22 cellular contexts compared by ENCODE assay signal in the genomic region with DNA sequence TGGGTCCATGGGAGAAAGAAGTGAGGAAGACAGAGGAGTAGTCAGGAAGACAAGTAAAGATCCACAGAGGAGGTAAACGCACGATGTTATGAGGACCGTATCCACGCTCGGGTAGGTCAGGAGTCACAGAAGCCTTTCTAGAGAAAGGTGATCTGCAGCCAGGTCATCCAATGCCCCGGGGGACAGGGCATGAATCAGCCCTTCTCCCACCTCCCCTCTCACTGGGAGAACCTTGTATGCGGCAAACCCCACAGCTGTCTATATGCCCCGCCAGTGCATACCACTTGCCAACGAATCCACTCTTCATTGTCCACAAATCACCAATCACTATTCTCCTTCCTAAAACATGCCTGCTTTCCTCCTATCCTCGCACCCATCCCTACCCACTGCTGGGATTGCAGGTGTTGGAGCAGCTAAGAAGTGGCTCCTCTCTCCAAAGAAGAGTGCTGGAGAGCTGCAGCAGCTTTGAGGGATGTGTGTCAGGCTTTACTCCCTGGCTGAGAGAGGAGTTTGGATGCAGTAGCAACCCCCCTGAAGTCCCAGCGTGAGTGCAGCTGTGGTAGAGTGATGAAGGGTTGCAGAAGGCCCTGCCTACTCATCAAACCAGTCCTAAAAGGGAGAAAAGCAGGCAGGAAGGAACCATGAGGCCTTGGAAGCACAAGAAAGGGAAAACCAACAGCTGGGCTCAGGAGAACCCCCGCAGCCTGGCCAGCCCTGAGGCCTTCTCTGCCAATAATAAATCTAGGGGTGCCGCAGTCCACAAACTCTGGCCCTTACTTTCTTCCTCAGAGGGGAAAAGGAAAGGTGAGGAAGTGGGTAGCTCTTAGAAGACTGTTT.
DNase-seq lines count a peak whose midpoint lies in the region; ATAC-seq, FAIRE-seq and TF ChIP-seq lines count a peak whose summit lies in the region.
"Had no signal": no experiment of that assay in that cellular context is flagged by ENCODE, and none has a peak within 500 bp of the region (broad histone marks: within the 10 kb centered on the region; RNA-seq: fewer than 3 reads in every experiment).

No MANE protein-coding gene starts in this region.

- peak overlapping the region; percentile 3 for H3K9ac ChIP-seq in HUES6 (ENCODE audit: low read length)
- peak overlapping the region in 1 of 5 donors; percentile 37 for H3K9ac ChIP-seq in subcutaneous abdominal adipose tissue (ENCODE audit: low read length in 5 of 5)
- H3K9ac ChIP-seq in kidney (ENCODE audit: low read length in 2 of 2) = no peak overlapping the region

- TF ChIP-seq CTCF in chondrocyte (IDR thresholded peaks at IDR 0.05) (no peak), kidney (IDR thresholded peaks at IDR 0.05; ENCODE audit: borderline replicate concordance, extremely low read depth, insufficient read depth) (no peak)

- H3K4me1 Mint-ChIP-seq in chondrocyte (ENCODE audit: low read depth) = peaks cover 25% of the 10 kb centered on the region
- H3K4me1 Mint-ChIP-seq: CD8-positive, alpha-beta memory T cell had no signal

- H3K27ac Mint-ChIP-seq in chondrocyte (ENCODE audit: unreplicated experiment) = peak overlapping the region; percentile 3
- H3K27ac Mint-ChIP-seq: CD8-positive, alpha-beta memory T cell had no signal

- no peaks in the 10 kb centered on the region for H3K36me3 Mint-ChIP-seq in chondrocyte (ENCODE audit: low read depth)
- H3K36me3 Mint-ChIP-seq: brain; CD8-positive, alpha-beta memory T cell had no signal

- intact Hi-C loops in kidney (cut with DNase I) = no loop called here

- no peak for DNase-seq in chondrocyte (ENCODE audit: low spot score)
- DNase-seq in myocyte (ENCODE audit: low read depth) = peak; percentile 60
- DNase-seq in HT-29 (ENCODE audit: low spot score) = no peak
- DNase-seq in kidney = no peak
- DNase-seq: activated CD4-positive, alpha-beta T cell treated with anti-CD3 and anti-CD28 coated beads, Interleukin-2, amount 50 U/mL, for 48 hours; activated naive CD4-positive, alpha-beta T cell treated with anti-CD3 and anti-CD28 coated beads, Interleukin-2, amount 50 U/mL, for 16 hours; CD8-positive, alpha-beta memory T cell; DND-41; NCI-H2081 treated with DMSO at 0.1 percent for 48 hours; NCI-H510A; SHP77; T-helper 1 cell; thyroid gland had no signal

- ATAC-seq in GM21367 (IDR thresholded peaks at IDR 0.05; ENCODE audit: unreplicated experiment) (no peak), GM21786 (IDR thresholded peaks at IDR 0.05; ENCODE audit: unreplicated experiment) (no peak)
- ATAC-seq: K562 had no signal

- H3K9me3 ChIP-seq in HUES6 (ENCODE audit: control insufficient read depth, insufficient read depth, low read depth, low read length) = no peaks in the 10 kb centered on the region
- no peaks in the 10 kb centered on the region for H3K9me3 ChIP-seq in subcutaneous abdominal adipose tissue (ENCODE audit: control insufficient read depth in 5 of 5, low read length in 5 of 5)
- H3K9me3 ChIP-seq in kidney (ENCODE audit: control insufficient read depth in 1 of 2, low read length in 2 of 2) = no peaks in the 10 kb centered on the region
- H3K9me3 ChIP-seq: thyroid gland had no signal

- no peaks in the 10 kb centered on the region for H3K27me3 Mint-ChIP-seq in chondrocyte (ENCODE audit: low read depth)

- no peak for FAIRE-seq in kidney (lab: Jason Lieb, UNC)
- FAIRE-seq: H54, K562 had no signal

- H3K4me1 ChIP-seq in HUES6 (ENCODE audit: control insufficient read depth, insufficient read depth, low read length) = peaks cover 2% of the 10 kb centered on the region; the same call in 1 of the 2 replicates
- H3K4me1 ChIP-seq in subcutaneous abdominal adipose tissue (ENCODE audit: control insufficient read depth in 5 of 5, insufficient read depth in 5 of 5, low read length in 5 of 5) = peaks cover 0 to 9% (median 6%) of the 10 kb centered on the region in 5 donors
- H3K4me1 ChIP-seq in kidney (ENCODE audit: control insufficient read depth in 1 of 2, insufficient read depth in 1 of 2, low read depth in 1 of 2, low read length in 2 of 2) = peaks cover 0 to 10% of the 10 kb centered on the region in 2 donors

- H3K9me3 Mint-ChIP-seq in chondrocyte (ENCODE audit: low read depth) = no peaks in the 10 kb centered on the region
- H3K9me3 Mint-ChIP-seq: brain; CD8-positive, alpha-beta memory T cell had no signal

- H3K27me3 ChIP-seq in HUES6 (ENCODE audit: control insufficient read depth, insufficient read depth, low read length) (no peaks in the 10 kb centered on the region), subcutaneous abdominal adipose tissue (ENCODE audit: control insufficient read depth in 5 of 5, insufficient read depth in 4 of 5, low read length in 5 of 5) (no peaks in the 10 kb centered on the region)
- H3K27me3 ChIP-seq: thyroid gland had no signal

- H3K4me3 Mint-ChIP-seq in chondrocyte (ENCODE audit: unreplicated experiment) = no peak overlapping the region
- H3K4me3 Mint-ChIP-seq: brain; CD8-positive, alpha-beta memory T cell had no signal

- no peak overlapping the region for H3K4me3 ChIP-seq in HUES6 (ENCODE audit: low read depth, low read length)
- no peak overlapping the region for H3K4me3 ChIP-seq in subcutaneous abdominal adipose tissue (ENCODE audit: low read depth in 1 of 5, low read length in 5 of 5)
- H3K4me3 ChIP-seq in kidney (ENCODE audit: low read length in 2 of 2) = no peak overlapping the region
- H3K4me3 ChIP-seq: K562, smooth muscle cell, thyroid gland had no signal

- H3K27ac ChIP-seq in HUES6 (ENCODE audit: low read depth, low read length) (no peak overlapping the region), subcutaneous abdominal adipose tissue (ENCODE audit: low read depth, low read length) (peak overlapping the region; percentile 3), kidney (ENCODE audit: low read depth in 2 of 2, low read length in 2 of 2) (no peak overlapping the region)
- H3K27ac ChIP-seq: HL-60, thyroid gland had no signal

- H3K36me3 ChIP-seq in HUES6 (ENCODE audit: control insufficient read depth, insufficient read depth, low read length) (no peaks in the 10 kb centered on the region), subcutaneous abdominal adipose tissue (ENCODE audit: control insufficient read depth in 5 of 5, insufficient read depth in 5 of 5, low read length in 5 of 5) (no peaks in the 10 kb centered on the region), kidney (ENCODE audit: control insufficient read depth in 1 of 2, insufficient read depth in 2 of 2, low read length in 2 of 2) (no peaks in the 10 kb centered on the region)
- H3K36me3 ChIP-seq: thyroid gland had no signal
